ENCODE assay signal across 10 cellular contexts in the genomic region with DNA sequence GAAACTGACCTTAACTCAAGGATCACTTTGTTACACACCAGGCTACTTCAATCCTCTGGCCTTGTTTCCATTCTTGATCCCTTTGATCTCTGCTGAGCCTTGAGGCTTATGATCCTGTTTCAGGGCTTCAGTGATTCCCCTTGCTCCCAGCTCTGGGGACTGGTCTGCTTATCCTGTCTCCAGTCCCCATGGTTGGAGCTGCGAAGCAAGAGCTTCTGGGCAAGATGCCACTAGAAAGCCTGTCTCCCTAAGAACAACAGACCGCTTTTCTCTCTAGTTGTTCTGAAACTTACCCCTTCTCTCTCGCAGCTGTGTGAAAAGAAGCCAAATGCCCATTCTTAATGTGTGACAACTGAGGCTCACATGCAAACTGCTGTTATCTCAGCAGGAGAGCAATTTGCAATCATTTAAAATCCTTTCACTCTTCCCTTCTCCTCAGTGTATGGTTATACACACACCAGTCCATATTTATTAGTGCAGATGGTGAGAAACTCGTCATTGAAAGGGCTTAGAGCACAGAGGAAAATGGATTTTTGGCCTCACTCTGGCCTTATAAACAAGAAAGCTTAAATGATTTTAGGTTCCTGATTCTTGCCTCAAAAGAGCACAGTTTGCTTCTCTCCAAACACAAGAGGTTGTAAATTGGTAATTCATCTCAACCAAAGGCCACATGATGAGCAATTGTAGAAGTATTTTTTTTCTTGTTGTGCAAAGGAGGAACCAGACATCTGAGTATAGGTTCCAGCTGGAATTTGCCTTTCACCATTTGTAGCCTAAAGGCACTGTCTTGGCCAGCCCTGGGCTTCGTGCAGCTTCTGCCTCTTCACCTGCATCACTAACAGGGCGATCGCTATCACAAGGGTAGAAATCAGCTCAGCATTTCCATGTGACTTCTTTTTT.
DNase-seq lines count a peak whose midpoint lies in the region; TF ChIP-seq lines count a peak whose summit lies in the region.
"Had no signal": no experiment of that assay in that cellular context is flagged by ENCODE, and none has a peak within 500 bp of the region (broad histone marks: within the 10 kb centered on the region; RNA-seq: fewer than 3 reads in every experiment).

No MANE protein-coding gene starts in this region.

- CTCF ChIA-PET in BJ (lab: Yijun Ruan, JAX), result interaction anchor here (0.6 to 1.6 kb wide), 9 partner anchors 11 to 721 kb away, joined by 3 to 5 read pairs (median 3); partner anchors contain the start of gene SH3GLB1

- peaks cover 6% of the 10 kb centered on the region for H3K4me1 ChIP-seq in mesendoderm (ENCODE audit: control insufficient read depth, low read depth, low read length)

- H3K27me3 ChIP-seq in BJ (ENCODE audit: control insufficient read depth, insufficient read depth, low read length) (peaks cover 2% of the 10 kb centered on the region), mesendoderm (ENCODE audit: insufficient read depth, low read length, poor library complexity) (no peaks in the 10 kb centered on the region)

- no peak overlapping the region for H3K4me2 ChIP-seq in mesendoderm (ENCODE audit: low read length)

- no peak overlapping the region for H3K23ac ChIP-seq in mesendoderm (ENCODE audit: low read length)

- no peak overlapping the region for H2BK15ac ChIP-seq in mesendoderm (replicated peaks; ENCODE audit: low read depth)

- DNase-seq in BJ (ENCODE audit: low read depth) (peak; percentile 59), NCI-H2227 treated with DMSO at 0.1 percent for 48 hours (lab: John Stamatoyannopoulos, UW) (peak; percentile 58), dedifferentiated amniotic fluid mesenchymal stem cell (ENCODE audit: extremely low spot score) (peak; percentile 16), mesendoderm (peak; percentile 30), DMS53 treated with DMSO at 0.1 percent for 48 hours (lab: John Stamatoyannopoulos, UW; ENCODE audit: unreplicated experiment) (no peak), mucosa of gallbladder (ENCODE audit: low spot score) (no peak), 8988T (no peak)
- DNase-seq in activated T-cell treated with anti-CD3 and anti-CD28 coated beads, Interleukin-2, amount 50 U/mL, for 1 hour, result no peak
- DNase-seq: CD4-positive, alpha-beta memory T cell; occipital lobe had no signal

- no peak overlapping the region for H4K5ac ChIP-seq in mesendoderm (ENCODE audit: low read length)

- H3K27ac ChIP-seq in mesendoderm (ENCODE audit: low read depth, low read length), result no peak overlapping the region

- H2AK5ac ChIP-seq in mesendoderm (ENCODE audit: low read length), result no peak overlapping the region

- POLR2A ChIA-PET in BJ (lab: Charles Lee), result interaction anchor here (0.7 kb wide), 1 partner anchor 10 kb away, joined by 6 read pairs; no protein-coding TSS in a partner anchor

- no peaks in the 10 kb centered on the region for H3K79me2 ChIP-seq in mesendoderm (ENCODE audit: control insufficient read depth, insufficient read depth, low read length)

- no peak overlapping the region for H3K56ac ChIP-seq in mesendoderm (ENCODE audit: low read length)

- H3K9ac ChIP-seq in mesendoderm (ENCODE audit: low read length), result no peak overlapping the region

- H2BK5ac ChIP-seq in mesendoderm (ENCODE audit: low read length), result no peak overlapping the region

- no peak overlapping the region for H3K4ac ChIP-seq in mesendoderm (ENCODE audit: low read depth, low read length)

- no peaks in the 10 kb centered on the region for H3K79me1 ChIP-seq in mesendoderm (ENCODE audit: low read length)

- no peaks in the 10 kb centered on the region for H3K36me3 ChIP-seq in BJ (ENCODE audit: control insufficient read depth, insufficient read depth, low read length)
- H3K36me3 ChIP-seq in mesendoderm (ENCODE audit: control insufficient read depth, insufficient read depth, low read length), result no peaks in the 10 kb centered on the region

- no peak overlapping the region for H3K18ac ChIP-seq in mesendoderm (ENCODE audit: low read length)

- no peak overlapping the region for H3K4me3 ChIP-seq in BJ (ENCODE audit: low read depth, low read length)
- H3K4me3 ChIP-seq in mesendoderm (ENCODE audit: low read length), result no peak overlapping the region

- no peak overlapping the region for H2BK120ac ChIP-seq in mesendoderm (ENCODE audit: low read depth, low read length)

- no peak overlapping the region for H4K8ac ChIP-seq in mesendoderm (ENCODE audit: low read depth, low read length)

- TF ChIP-seq CTCF in BJ (IDR thresholded peaks at IDR 0.05; ENCODE audit: insufficient read depth, low read depth, low read length), result no peak

- WGBS in mesendoderm (ENCODE audit: extremely low coverage, insufficient coverage, low lambda C conversion rate), result no CpG with 5 or more reads among the region's 7 CpGs

Comparison
In these comparisons a context has a peak if more than half of its experiments do, and no peak if none do; other contexts are left out.
1. DNase-seq: peak in BJ (single experiment), NCI-H2227 treated with DMSO at 0.1 percent for 48 hours (single experiment), dedifferentiated amniotic fluid mesenchymal stem cell (single experiment) and mesendoderm (single experiment); none in DMS53 treated with DMSO at 0.1 percent for 48 hours (single experiment), mucosa of gallbladder (single experiment), 8988T (single experiment) and activated T-cell treated with anti-CD3 and anti-CD28 coated beads, Interleukin-2, amount 50 U/mL, for 1 hour (single experiment).